In genomic region chr5:56480305-56481146, GRCh38 we compare ENCODE assay signal across 9 cellular contexts.
DNase-seq lines count a peak whose midpoint lies in the region; ATAC-seq, FAIRE-seq and TF ChIP-seq lines count a peak whose summit lies in the region.
"Had no signal": no experiment of that assay in that cellular context is flagged by ENCODE, and none has a peak within 500 bp of the region (broad histone marks: within the 10 kb centered on the region; RNA-seq: fewer than 3 reads in every experiment).

No MANE protein-coding gene starts in this region.

- H3K27ac ChIP-seq in A549, result peak overlapping the region; percentile 78 to 88
- peak overlapping the region; percentile 88 to 98 (median 94) for H3K27ac ChIP-seq in heart left ventricle

- peak overlapping the region; percentile 69 for H3K9ac ChIP-seq in adipocyte (ENCODE audit: low read length)

- intact Hi-C loops in heart left ventricle (cut with DNase I), result loop anchor here in 8 of 10 donors (2.0 to 10.0 kb wide), 9 partner anchors 107 to 354 kb away; partner anchors contain the start of gene MAP3K1 (in 5 of the 8)

- no peak for FAIRE-seq in A549 (lab: Jason Lieb, UNC)
- FAIRE-seq: islet of Langerhans had no signal

- H3K27me3 ChIP-seq in adipocyte (replicated peaks; ENCODE audit: control insufficient read depth, insufficient read depth, low read length) (no peaks in the 10 kb centered on the region), heart left ventricle (no peaks in the 10 kb centered on the region)

- CTCF ChIA-PET in A549 (lab: Yijun Ruan, JAX), result interaction anchor here (3.1 kb wide), 1 partner anchor 12 kb away, joined by 8 read pairs; no protein-coding TSS in a partner anchor

- H3K36me3 ChIP-seq in adipocyte (ENCODE audit: control insufficient read depth, insufficient read depth, low read length, severe bottlenecking), result no peaks in the 10 kb centered on the region
- no peaks in the 10 kb centered on the region for H3K36me3 ChIP-seq in heart left ventricle

- no peak for DNase-seq in A549 (ENCODE audit: low read depth in 1 of 2, low spot score in 1 of 2)
- DNase-seq in NB4 (ENCODE audit: low read depth), result peak; percentile 20
- peak; percentile 78 for DNase-seq in adipocyte (ENCODE audit: low read depth)
- DNase-seq in heart left ventricle, result peak; percentile 82 to 85 (median 85)
- DNase-seq in nucleus accumbens (lab: John Stamatoyannopoulos, UW), result peak in 51 of 56 donors; percentile 19 to 81 (median 58)
- no peak for DNase-seq in mesenteric fat pad (ENCODE audit: low spot score)

- ATAC-seq in A549 (peak; percentile 60 to 66), GM18873 (IDR thresholded peaks at IDR 0.05; ENCODE audit: low FRiP score, unreplicated experiment) (peak; percentile 29), heart left ventricle (peak; percentile 39 to 86 (median 78)), GM19035 (IDR thresholded peaks at IDR 0.05; ENCODE audit: unreplicated experiment) (no peak)

- POLR2A ChIA-PET in A549 (lab: Yijun Ruan, JAX), result no interaction called here

- TF ChIP-seq RAD21 in A549 (conservative IDR thresholded peaks at IDR 0.05 in 1 of 2, IDR thresholded peaks at IDR 0.05 in 1 of 2), result peak in 1 of 2 experiments; percentile 32; a peak in 2 of 5 replicates

- WGBS in A549 (ENCODE audit: missing lambda C conversion rate), result 42% methylated on average over 21 of the region's 51 CpGs
- 6 to 17% (median 9%) methylated on average over 26 to 51 of the region's 51 CpGs for whole genome bisulfite sequencing in heart left ventricle, 4 donors

- H3K4me1 ChIP-seq in A549, result peaks cover 22% of the 10 kb centered on the region
- H3K4me1 ChIP-seq in adipocyte (ENCODE audit: control insufficient read depth, insufficient read depth, low read length), result peaks cover 4% of the 10 kb centered on the region
- H3K4me1 ChIP-seq in heart left ventricle, result peaks cover 4 to 57% (median 24%) of the 10 kb centered on the region in 12 donors

- TF ChIP-seq POLR2A in A549 (IDR thresholded peaks at IDR 0.05; ENCODE audit: low read length) (no peak), NB4 (IDR thresholded peaks at IDR 0.05; ENCODE audit: extremely low read depth, insufficient read length) (no peak), heart left ventricle (IDR thresholded peaks at IDR 0.05) (no peak)

- TF ChIP-seq CTCF in A549 (IDR thresholded peaks at IDR 0.05), result no peak
- no peak for TF ChIP-seq CTCF in NB4 (IDR thresholded peaks at IDR 0.05; ENCODE audit: low read depth, low read length)
- no peak for TF ChIP-seq CTCF in heart left ventricle (IDR thresholded peaks at IDR 0.05)

- H3K9me3 ChIP-seq in A549 (no peaks in the 10 kb centered on the region), adipocyte (ENCODE audit: control insufficient read depth, low read length) (no peaks in the 10 kb centered on the region), heart left ventricle (no peaks in the 10 kb centered on the region)

- H3K4me3 ChIP-seq in A549 (peak overlapping the region; percentile 71), NB4 (ENCODE audit: low read depth, low read length) (peak overlapping the region; percentile 67), adipocyte (ENCODE audit: low read length) (peak overlapping the region; percentile 77), heart left ventricle (peak overlapping the region; percentile 51 to 79 (median 68))

- H3K4me2 ChIP-seq in A549, result peak overlapping the region; percentile 86

- TF ChIP-seq EP300 in A549 (IDR thresholded peaks at IDR 0.05), result no peak

TF ChIP-seq in A549, 52 proteins besides CTCF, POLR2A, EP300 and RAD21:
- TF ChIP-seq MYC (IDR thresholded peaks at IDR 0.05; ENCODE audit: borderline replicate concordance, low read length) (no peak), JUN (IDR thresholded peaks at IDR 0.05) (0 out of 5 replicates have a peak, but pooled peaks of 1 of the 2 experiments have one; percentile 3)

Comparison
In these comparisons a context has a peak if more than half of its experiments do, and no peak if none do; other contexts are left out.
1. DNase-seq: peak in NB4 (single experiment), adipocyte (single experiment), heart left ventricle (5 of 5) and nucleus accumbens (51 of 56); none in A549 (0 of 2) and mesenteric fat pad (single experiment).
2. Peak in every context shown above with its lines, with median percentiles within 50 percentile points of each other: H3K4me3 ChIP-seq.